9 cellular contexts compared by ENCODE assay signal in the genomic region with DNA sequence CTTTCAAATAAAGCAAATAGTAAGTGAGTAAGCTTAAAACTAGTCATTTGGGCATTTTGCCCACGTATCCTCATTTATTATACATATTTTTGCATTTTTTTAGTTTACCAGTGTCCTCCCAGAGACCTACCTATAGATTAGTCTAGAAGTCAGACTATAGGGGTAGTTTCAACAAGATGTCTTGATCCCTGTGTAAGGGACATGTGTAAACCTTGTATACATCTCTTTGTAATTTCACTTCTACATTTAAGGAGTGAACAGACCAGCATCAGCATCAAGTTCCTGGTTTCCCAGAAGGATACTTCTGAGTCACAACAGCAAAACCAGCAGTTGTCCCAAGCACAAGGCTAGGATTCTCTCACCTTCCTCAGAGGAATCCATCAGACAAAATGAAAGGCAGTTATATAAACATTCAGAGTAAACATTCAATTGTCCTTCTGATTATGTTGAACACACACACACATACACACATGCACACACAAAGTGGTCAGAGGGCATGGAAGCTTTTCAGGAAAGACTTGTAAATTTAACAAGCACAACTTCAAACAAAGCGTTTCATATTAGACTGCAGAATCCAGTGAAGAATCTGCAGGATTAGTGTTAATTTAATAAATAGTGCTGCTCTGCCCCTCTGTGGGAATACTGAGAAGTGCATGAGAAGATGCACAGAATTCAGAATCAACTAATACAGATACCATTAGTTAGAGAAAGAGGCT. TPM values are rescaled to one million over a fixed set of nuclear protein-coding genes. Genes with fewer than 3 reads are reported as not detected.
DNase-seq lines count a peak whose midpoint lies in the region; ATAC-seq, FAIRE-seq and TF ChIP-seq lines count a peak whose summit lies in the region.
"Had no signal": no experiment of that assay in that cellular context is flagged by ENCODE, and none has a peak within 500 bp of the region (broad histone marks: within the 10 kb centered on the region; RNA-seq: fewer than 3 reads in every experiment).

No MANE protein-coding gene starts in this region.

- no peaks in the 10 kb centered on the region; a peak in 1 of 5 replicates for H3K4me1 ChIP-seq in K562 (replicated peaks in 1 of 2; ENCODE audit: control insufficient read depth in 2 of 2, insufficient read depth in 2 of 2, low read length in 2 of 2)
- H3K4me1 ChIP-seq: BLaER1 had no signal

- peak; percentile 79 to 92 for TF ChIP-seq RAD21 in K562 (CRISPR knock-in tag; conservative IDR thresholded peaks at IDR 0.05 in 1 of 2, IDR thresholded peaks at IDR 0.05 in 1 of 2)

- POLR2A ChIA-PET in K562 (lab: Yijun Ruan, JAX): interaction anchor here (0.7 kb wide), 1 partner anchor 832 kb away, joined by 3 read pairs; no protein-coding TSS in a partner anchor

- TF ChIP-seq POLR2A in K562 (conservative IDR thresholded peaks at IDR 0.05): no peak

- H3K4me3 ChIP-seq in K562: no peak overlapping the region
- H3K4me3 ChIP-seq: BLaER1 had no signal

- peak; percentile 61 for FAIRE-seq in K562 (lab: Jason Lieb, UNC)

- H3K27ac ChIP-seq in K562 (ENCODE audit: extremely low read depth, low read depth, low read length): no peak overlapping the region
- H3K27ac ChIP-seq: BLaER1 had no signal

- H3K36me3 ChIP-seq in K562 (ENCODE audit: control insufficient read depth, insufficient read depth, low read length): no peaks in the 10 kb centered on the region
- H3K36me3 ChIP-seq: BLaER1 had no signal

- no peak overlapping the region for H2AFZ ChIP-seq in K562 (ENCODE audit: low read depth, low read length)

- H3K9ac ChIP-seq in K562 (ENCODE audit: insufficient read depth in 1 of 2, low read depth in 2 of 2, low read length in 2 of 2): no peak overlapping the region
- H3K9ac ChIP-seq: BLaER1 had no signal

- ATAC-seq in HG03108 (IDR thresholded peaks at IDR 0.05; ENCODE audit: unreplicated experiment) (peak; percentile 72), K562 (peak; percentile 87)
- peak; percentile 75 for ATAC-seq in stimulated activated effector memory CD8-positive, alpha-beta T cell treated with anti-CD3 and anti-CD28 coated beads, Interleukin-12 subunit alpha, Interleukin-12 subunit beta, amount 100 ng/mL, for 72 hours

- H3K4me1 Mint-ChIP-seq in stimulated activated effector memory CD8-positive, alpha-beta T cell treated with anti-CD3 and anti-CD28 coated beads, Interleukin-12 subunit alpha, Interleukin-12 subunit beta, amount 100 ng/mL, for 72 hours: no peaks in the 10 kb centered on the region

- no peaks in the 10 kb centered on the region for H3K79me2 ChIP-seq in K562 (ENCODE audit: control insufficient read depth, insufficient read depth, low read length)

- CTCF ChIA-PET in K562 (lab: Yijun Ruan, JAX; ENCODE audit: low intra/inter-chr PET ratio): interaction anchor here (0.7 to 1.1 kb wide), 2 partner anchors 238 to 1210 kb away, joined by 3 read pairs; no protein-coding TSS in a partner anchor

- no peaks in the 10 kb centered on the region for H3K9me3 Mint-ChIP-seq in stimulated activated effector memory CD8-positive, alpha-beta T cell treated with anti-CD3 and anti-CD28 coated beads, Interleukin-12 subunit alpha, Interleukin-12 subunit beta, amount 100 ng/mL, for 72 hours

- no peak overlapping the region for H3K4me2 ChIP-seq in K562 (ENCODE audit: insufficient read depth, low read length)
- H3K4me2 ChIP-seq: BLaER1 had no signal

- intact Hi-C loops in K562 (cut with micrococcal nuclease): loop anchor here (1.0 to 10.0 kb wide), 8 partner anchors 97 to 1447 kb away; no protein-coding TSS in a partner anchor

- no peaks in the 10 kb centered on the region for H3K9me3 ChIP-seq in K562 (replicated peaks; ENCODE audit: control insufficient read depth, insufficient read depth, low read depth, low read length)
- H3K9me3 ChIP-seq: BLaER1 had no signal

- no peak overlapping the region for H3K27ac Mint-ChIP-seq in stimulated activated effector memory CD8-positive, alpha-beta T cell treated with anti-CD3 and anti-CD28 coated beads, Interleukin-12 subunit alpha, Interleukin-12 subunit beta, amount 100 ng/mL, for 72 hours

- in situ Hi-C loops in K562 (cut with MboI): no loop called here

- BruUV-seq in K562 (replicated peaks; lab: Mats Ljungman, UMichigan): no TSS peak

- H4K20me1 ChIP-seq in K562 (replicated peaks; ENCODE audit: control insufficient read depth, insufficient read depth, low read length): no peaks in the 10 kb centered on the region
- H4K20me1 ChIP-seq: BLaER1 had no signal

- no peak for TF ChIP-seq EP300 in K562 (IDR thresholded peaks at IDR 0.05; ENCODE audit: low read length)

- no peaks in the 10 kb centered on the region for H3K36me3 Mint-ChIP-seq in stimulated activated effector memory CD8-positive, alpha-beta T cell treated with anti-CD3 and anti-CD28 coated beads, Interleukin-12 subunit alpha, Interleukin-12 subunit beta, amount 100 ng/mL, for 72 hours

- DNase-seq in DMS79 treated with DMSO at 0.1 percent for 48 hours (lab: John Stamatoyannopoulos, UW) (peak; percentile 5), DMS79 (lab: John Stamatoyannopoulos, UW) (no peak), GM19238 (ENCODE audit: insufficient read length, low spot score) (peak; percentile 11), NCI-H82 treated with DMSO at 0.1 percent for 48 hours (lab: John Stamatoyannopoulos, UW; ENCODE audit: unreplicated experiment) (peak; percentile 2), K562 (ENCODE audit: extremely low read depth in 1 of 4, low spot score in 3 of 4) (peak; percentile 18 to 47 (median 31)), iPS-NIHi11 (ENCODE audit: low spot score) (peak; percentile 45)
- no peak for DNase-seq in stimulated activated effector memory CD8-positive, alpha-beta T cell treated with anti-CD3 and anti-CD28 coated beads, Interleukin-12 subunit alpha, Interleukin-12 subunit beta, amount 100 ng/mL, for 72 hours (ENCODE audit: low spot score in 2 of 2)

- no peaks in the 10 kb centered on the region for H3K27me3 ChIP-seq in K562 (ENCODE audit: control insufficient read depth in 2 of 2, insufficient read depth in 2 of 2, low read length in 2 of 2)
- H3K27me3 ChIP-seq: BLaER1 had no signal

- no peaks in the 10 kb centered on the region for H3K9me1 ChIP-seq in K562 (ENCODE audit: control insufficient read depth, insufficient read depth, low read length)

- 3% methylated on average over 2 of the region's 2 CpGs for WGBS in K562 (ENCODE audit: insufficient coverage, low coverage, missing lambda C conversion rate)

- TF ChIP-seq CTCF in K562 (IDR thresholded peaks at IDR 0.05 in 2 of 3, conservative IDR thresholded peaks at IDR 0.05 in 1 of 3; ENCODE audit: insufficient read depth in 2 of 3, low read depth in 1 of 3, low read length in 3 of 3): peak; percentile 53 to 80 (median 63); a peak in 5 of 6 replicates

- H3K4me3 Mint-ChIP-seq in stimulated activated effector memory CD8-positive, alpha-beta T cell treated with anti-CD3 and anti-CD28 coated beads, Interleukin-12 subunit alpha, Interleukin-12 subunit beta, amount 100 ng/mL, for 72 hours: no peak overlapping the region

TF ChIP-seq in K562, 482 proteins besides CTCF, POLR2A, EP300 and RAD21 (continues in another document):
- TF ChIP-seq NCOA6 (IDR thresholded peaks at IDR 0.05) (no peak), ZNF175 (CRISPR knock-in tag; IDR thresholded peaks at IDR 0.05; ENCODE audit: low read depth) (no peak), FOSL1 (tag; conservative IDR thresholded peaks at IDR 0.05) (no peak), HEY1 (CRISPR knock-in tag; IDR thresholded peaks at IDR 0.05; ENCODE audit: borderline replicate concordance) (no peak), DMBX1 (CRISPR knock-in tag; IDR thresholded peaks at IDR 0.05; ENCODE audit: borderline replicate concordance) (no peak), TGIF2 (CRISPR knock-in tag; IDR thresholded peaks at IDR 0.05) (no peak), ATF1 (CRISPR knock-in tag; IDR thresholded peaks at IDR 0.05) (no peak), ATF1 (tag; IDR thresholded peaks at IDR 0.05) (no peak), ZNF444 (CRISPR knock-in tag; IDR thresholded peaks at IDR 0.05) (no peak), ZNF217 (CRISPR knock-in tag; IDR thresholded peaks at IDR 0.05) (no peak), NFIC (IDR thresholded peaks at IDR 0.05) (no peak), SMC3 (conservative IDR thresholded peaks at IDR 0.05; ENCODE audit: insufficient read depth, low read depth, low read length) (peak; percentile 42; the same call in 1 of the 2 replicates), CHD4 (IDR thresholded peaks at IDR 0.05; ENCODE audit: insufficient read depth, insufficient replicate concordance, low read depth, low read length, poor library complexity, severe bottlenecking) (no peak), TCF7 (IDR thresholded peaks at IDR 0.05; ENCODE audit: borderline replicate concordance) (no peak)
- TF ChIP-seq, protein P1, sequence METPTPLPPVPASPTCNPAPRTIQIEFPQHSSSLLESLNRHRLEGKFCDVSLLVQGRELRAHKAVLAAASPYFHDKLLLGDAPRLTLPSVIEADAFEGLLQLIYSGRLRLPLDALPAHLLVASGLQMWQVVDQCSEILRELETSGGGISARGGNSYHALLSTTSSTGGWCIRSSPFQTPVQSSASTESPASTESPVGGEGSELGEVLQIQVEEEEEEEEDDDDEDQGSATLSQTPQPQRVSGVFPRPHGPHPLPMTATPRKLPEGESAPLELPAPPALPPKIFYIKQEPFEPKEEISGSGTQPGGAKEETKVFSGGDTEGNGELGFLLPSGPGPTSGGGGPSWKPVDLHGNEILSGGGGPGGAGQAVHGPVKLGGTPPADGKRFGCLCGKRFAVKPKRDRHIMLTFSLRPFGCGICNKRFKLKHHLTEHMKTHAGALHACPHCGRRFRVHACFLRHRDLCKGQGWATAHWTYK (CRISPR knock-in tag; IDR thresholded peaks at IDR 0.05): no peak

RNA-seq across cellular contexts. Expression of a gene that starts 55.4 kb away (rescaled TPM):
- total RNA-seq in K562 (2011; cell fraction: chromatin; rRNA removed; ENCODE audit: low replicate concordance): 107 and 146 TPM in 2 replicates
- 142 and 143 TPM in 2 replicates for total RNA-seq in K562 (2011; cell fraction: nucleolus; rRNA removed)
- total RNA-seq in K562 (2011; cell fraction: nucleoplasm; rRNA removed): 174 and 224 TPM in 2 replicates
- total RNA-seq in K562 (2014; rRNA removed): 377 and 382 TPM in 2 replicates
- 401 and 433 TPM in 2 replicates for total RNA-seq in K562 (2014; rRNA removed; fragmentation: Illumina TruSeq; extraction: Trizol)
- total RNA-seq in K562 (2015; rRNA removed; fragmentation: Illumina TruSeq; extraction: Trizol): 460 and 500 TPM in 2 replicates
- total RNA-seq in K562 (2021): 296 and 326 TPM in 2 replicates
- polyA plus RNA-seq in K562 (2011; rRNA removed): 922 and 1,017 TPM in 2 replicates
- 360 and 636 TPM in 2 replicates for polyA plus RNA-seq in K562 (2011; cell fraction: cytosol; rRNA removed)
- polyA plus RNA-seq in K562 (2011; cell fraction: nucleus; rRNA removed): 333 and 486 TPM in 2 replicates
- polyA plus RNA-seq in K562 (2012): 503 and 613 TPM in 2 replicates
- polyA plus RNA-seq in K562 (2014; fragmentation: Illumina TruSeq; extraction: Trizol): 284 and 302 TPM in 2 replicates
- polyA plus RNA-seq in K562 (2014; fragmentation: Nextera tagmentation; extraction: Ambion mirVana): 1,000 to 10,000 TPM; 1,005 to 1,027 TPM
- polyA plus RNA-seq in K562 (2014; rRNA removed): 596 and 707 TPM in 2 replicates
- polyA minus RNA-seq in K562 (2011; rRNA and poly(A)+ RNA removed): 291 and 318 TPM in 2 replicates
- polyA minus RNA-seq in K562 (2011; cell fraction: cytosol; rRNA and poly(A)+ RNA removed): 107 and 120 TPM in 2 replicates
- 79.7 and 139 TPM in 2 replicates for polyA minus RNA-seq in K562 (2011; cell fraction: nucleus; rRNA and poly(A)+ RNA removed)

Comparison
In these comparisons a context has a peak if more than half of its experiments do, and no peak if none do; other contexts are left out.
1. DNase-seq: peak in DMS79 treated with DMSO at 0.1 percent for 48 hours (single experiment), GM19238 (single experiment), NCI-H82 treated with DMSO at 0.1 percent for 48 hours (single experiment), K562 (4 of 4) and iPS-NIHi11 (single experiment); none in DMS79 (single experiment) and stimulated activated effector memory CD8-positive, alpha-beta T cell treated with anti-CD3 and anti-CD28 coated beads, Interleukin-12 subunit alpha, Interleukin-12 subunit beta, amount 100 ng/mL, for 72 hours (0 of 2).
2. Peak in every context shown above with its lines, with median percentiles within 50 percentile points of each other: ATAC-seq.